ENCODE assay signal across 24 cellular contexts in the genomic region with DNA sequence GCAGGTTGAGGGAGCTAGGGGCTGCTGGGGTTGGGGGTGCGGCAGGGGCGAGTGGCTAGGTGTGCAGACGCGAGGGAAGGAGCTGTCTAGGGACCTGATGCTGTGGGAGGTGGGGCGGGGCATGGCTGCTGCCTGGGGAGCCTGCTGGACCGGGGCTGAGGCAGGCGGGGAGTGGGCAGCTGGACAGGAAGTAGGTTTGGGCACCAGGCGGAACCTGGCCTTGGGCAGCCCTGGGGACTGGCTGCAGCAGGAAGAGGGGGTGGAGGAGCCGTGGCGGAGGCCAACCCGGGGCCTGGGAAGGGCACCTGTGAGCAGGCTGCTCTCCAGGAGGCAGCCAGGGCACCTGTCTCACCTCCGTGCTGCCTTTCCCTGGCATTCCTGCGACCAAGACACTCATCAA.
"Had no signal": no experiment of that assay in that cellular context is flagged by ENCODE, and none has a peak within 500 bp of the region (broad histone marks: within the 10 kb centered on the region; RNA-seq: fewer than 3 reads in every experiment).

No MANE protein-coding gene starts in this region.

- DNase-seq: activated CD4-positive, alpha-beta T cell treated with anti-CD3 and anti-CD28 coated beads, Interleukin-2, amount 50 U/mL, for 1 hour; activated CD4-positive, CD25-positive, alpha-beta regulatory T cell treated with anti-CD3 and anti-CD28 coated beads, Interleukin-2, amount 50 U/mL, for 72 hours; activated CD8-positive, alpha-beta memory T cell treated with anti-CD3 and anti-CD28 coated beads, Interleukin-2, amount 50 U/mL, for 4 hours; activated naive CD4-positive, alpha-beta T cell treated with anti-CD3 and anti-CD28 coated beads, Interleukin-2, amount 10 ng/mL, durations not matched to agents 7 days and 5 days; activated naive CD8-positive, alpha-beta T cell treated with anti-CD3 and anti-CD28 coated beads, Interleukin-2, amount 50 U/mL, for 24 hours; activated T-cell treated with anti-CD3 and anti-CD28 coated beads, Interleukin-2, amount 50 U/mL, for 4 hours; anterior cingulate cortex; caudate nucleus; endodermal cell; foreskin keratinocyte; hippocampal formation; islet precursor cell; sigmoid colon; stimulated activated CD4-positive, alpha-beta T cell treated with anti-CD3 and anti-CD28 coated beads, Interleukin-12 subunit alpha, Interleukin-12 subunit beta, amount 100 ng/mL, for 4 hours; stimulated activated CD4-positive, alpha-beta T cell treated with anti-CD3 and anti-CD28 coated beads, Interleukin-1b, Interleukin-23, amount 100 ng/mL, for 48 hours; stimulated activated CD8-positive, alpha-beta memory T cell treated with anti-CD3 and anti-CD28 coated beads, Interleukin-4, amount 100 ng/mL, for 48 hours; stimulated activated naive CD4-positive, alpha-beta T cell treated with Interleukin-2 at 50 U/mL for 16 hours; substantia nigra; transverse colon had no signal

- H3K36me3 Mint-ChIP-seq: brain; natural killer cell treated with Interleukin-12 subunit alpha and Interleukin-12 subunit beta and Interleukin-15 and Interleukin-18, amount 100 ng/mL, for 72 hours had no signal

- H3K4me3 ChIP-seq: lung, sigmoid colon, transverse colon had no signal

- H3K9me3 ChIP-seq: sigmoid colon, transverse colon had no signal

- H3K4me1 Mint-ChIP-seq: endodermal cell had no signal

- ATAC-seq: activated naive CD8-positive, alpha-beta T cell treated with anti-CD3 and anti-CD28 coated beads, Interleukin-2, amount 50 U/mL, for 24 hours; activated T-cell treated with anti-CD3 and anti-CD28 coated beads, Interleukin-2, amount 50 U/mL, for 4 hours; natural killer cell treated with Interleukin-12 subunit alpha and Interleukin-12 subunit beta and Interleukin-15 and Interleukin-18, amount 100 ng/mL, for 72 hours had no signal

- H3K27ac Mint-ChIP-seq: activated naive CD4-positive, alpha-beta T cell treated with anti-CD3 and anti-CD28 coated beads, Interleukin-2, amount 10 ng/mL, durations not matched to agents 7 days and 5 days; activated naive CD8-positive, alpha-beta T cell treated with anti-CD3 and anti-CD28 coated beads, Interleukin-2, amount 50 U/mL, for 24 hours; brain; endodermal cell; natural killer cell treated with Interleukin-12 subunit alpha and Interleukin-12 subunit beta and Interleukin-15 and Interleukin-18, amount 100 ng/mL, for 72 hours had no signal

- H3K4me1 ChIP-seq: foreskin keratinocyte had no signal

- H3K27me3 Mint-ChIP-seq: activated naive CD8-positive, alpha-beta T cell treated with anti-CD3 and anti-CD28 coated beads, Interleukin-2, amount 50 U/mL, for 24 hours had no signal

- H3K4me3 Mint-ChIP-seq: activated naive CD4-positive, alpha-beta T cell treated with anti-CD3 and anti-CD28 coated beads, Interleukin-2, amount 10 ng/mL, durations not matched to agents 7 days and 5 days; activated naive CD8-positive, alpha-beta T cell treated with anti-CD3 and anti-CD28 coated beads, Interleukin-2, amount 50 U/mL, for 24 hours; activated T-cell treated with anti-CD3 and anti-CD28 coated beads, Interleukin-2, amount 50 U/mL, for 4 hours; brain; endodermal cell; natural killer cell treated with Interleukin-12 subunit alpha and Interleukin-12 subunit beta and Interleukin-15 and Interleukin-18, amount 100 ng/mL, for 72 hours had no signal

- H3K27ac ChIP-seq: epithelial cell of prostate, foreskin keratinocyte, sigmoid colon, transverse colon had no signal

- FAIRE-seq: colon had no signal
